8 cellular contexts compared by ENCODE assay signal in the genomic region with DNA sequence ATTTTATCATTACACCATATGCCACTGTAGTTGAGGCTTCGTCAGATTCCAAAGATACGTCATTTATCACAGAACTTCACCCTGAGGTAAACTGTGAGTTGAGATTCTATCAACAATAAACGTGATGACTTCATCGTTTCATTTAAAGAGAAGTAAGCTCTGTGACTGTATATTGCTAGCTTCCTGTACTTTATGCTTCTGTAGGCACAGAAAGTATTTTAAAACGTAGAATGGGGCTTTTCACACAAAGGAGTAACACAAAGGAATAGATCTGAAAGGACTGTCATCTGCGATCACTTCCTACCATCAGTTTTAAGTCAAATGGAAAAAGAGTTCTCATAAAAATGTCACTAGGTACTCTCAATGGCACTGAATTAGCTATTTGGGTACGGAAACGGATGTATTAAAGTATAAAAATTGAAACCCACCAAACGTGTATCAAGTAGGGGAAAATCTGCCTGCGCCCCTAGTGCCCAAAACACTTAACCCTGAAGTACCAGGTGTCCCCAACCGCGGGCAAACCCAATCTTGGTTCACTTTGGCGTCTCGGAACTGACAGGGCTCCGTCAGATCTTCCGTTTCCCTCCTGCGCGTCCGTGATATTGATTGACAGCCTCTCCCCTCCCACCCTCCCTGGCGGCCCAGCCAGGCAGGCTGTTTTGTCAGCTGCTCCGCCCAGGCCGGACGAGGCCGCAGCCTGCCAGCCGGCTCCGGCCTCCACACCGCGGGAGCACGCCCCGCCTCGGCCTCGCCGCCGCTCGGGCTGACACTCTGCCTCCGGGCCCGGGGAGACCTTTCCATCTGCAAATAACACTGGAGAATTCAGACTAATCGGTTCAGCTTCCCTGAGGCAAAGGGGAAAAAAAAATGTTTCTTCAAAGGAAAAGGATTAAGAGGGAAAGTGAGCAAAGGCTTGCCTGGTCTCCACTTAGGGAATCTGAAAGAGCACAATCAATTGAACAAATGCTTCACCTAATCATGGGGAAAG.
DNase-seq lines count a peak whose midpoint lies in the region; ATAC-seq, FAIRE-seq and TF ChIP-seq lines count a peak whose summit lies in the region.

No MANE protein-coding gene starts in this region.

- ATAC-seq in GM21367 (IDR thresholded peaks at IDR 0.05; ENCODE audit: unreplicated experiment) (peak; percentile 99), Right ventricle myocardium superior (ENCODE audit: poor library complexity) (peak; percentile 100), pancreas (peak; percentile 99), aorta (ENCODE audit: low FRiP score) (peak; percentile 92)

- FAIRE-seq in pancreas (lab: Jason Lieb, UNC), result no peak

- peak overlapping the region in 1 of 4 donors; percentile 38 for H3K27ac ChIP-seq in pancreas
- no peak overlapping the region for H3K27ac ChIP-seq in aorta (ENCODE audit: low read depth in 1 of 2, low read length in 2 of 2)

- TF ChIP-seq CTCF in pancreas (IDR thresholded peaks at IDR 0.05), result peak in 1 of 4 donors; percentile 7

- DNase-seq in DMS114 treated with DMSO at 0.1 percent for 48 hours (lab: John Stamatoyannopoulos, UW; ENCODE audit: unreplicated experiment), result peak; percentile 16
- DNase-seq in HS-27A (ENCODE audit: low read depth), result peak; percentile 22
- DNase-seq in RKO (ENCODE audit: low spot score), result peak; percentile 89
- DNase-seq in activated naive CD4-positive, alpha-beta T cell treated with anti-CD3 and anti-CD28 coated beads, Interleukin-2, amount 50 U/mL, for 16 hours, result peak; percentile 7
- DNase-seq in Right ventricle myocardium superior, result peak; percentile 84
- peak; percentile 61 to 86 (median 73) for DNase-seq in pancreas
- DNase-seq in aorta, result peak; percentile 82 to 88

- intact Hi-C loops in Right ventricle myocardium superior (cut with DNase I), result no loop called here
- intact Hi-C loops in pancreas (cut with DNase I), result no loop called here
- intact Hi-C loops in aorta (cut with DNase I), result no loop called here

- peaks cover 0 to 2% (median 0%) of the 10 kb centered on the region in 4 donors for H3K27me3 ChIP-seq in pancreas
- H3K27me3 ChIP-seq in aorta (ENCODE audit: control insufficient read depth in 1 of 2, insufficient read depth in 2 of 2, low read length in 1 of 2), result no peaks in the 10 kb centered on the region

- H3K4me3 ChIP-seq in pancreas, result peak overlapping the region in 3 of 4 donors; percentile 24 to 48 (median 39)
- H3K4me3 ChIP-seq in aorta (ENCODE audit: low read length in 2 of 2), result peak overlapping the region; percentile 35 to 94

- peaks cover 0 to 8% (median 4%) of the 10 kb centered on the region in 3 donors for H3K4me1 ChIP-seq in pancreas
- H3K4me1 ChIP-seq in aorta (ENCODE audit: control insufficient read depth in 1 of 2, insufficient read depth in 2 of 2, low read length in 2 of 2), result no peaks in the 10 kb centered on the region

- H3K9me3 ChIP-seq in pancreas (no peaks in the 10 kb centered on the region), aorta (ENCODE audit: control insufficient read depth, low read length) (no peaks in the 10 kb centered on the region)

- H3K36me3 ChIP-seq in pancreas (no peaks in the 10 kb centered on the region), aorta (ENCODE audit: control insufficient read depth in 1 of 2, insufficient read depth in 2 of 2, low read length in 1 of 2) (no peaks in the 10 kb centered on the region)

- WGBS in pancreas, 2 donors, result 8 to 10% methylated on average over 38 of the region's 38 CpGs
- 6% methylated on average over 38 of the region's 38 CpGs for WGBS in aorta, 2 donors

Comparison
In these comparisons a context has a peak if more than half of its experiments do, and no peak if none do; other contexts are left out.
1. DNase-seq: peak in every context shown above with its lines; median percentile 89 in RKO; 85 in aorta; 84 in Right ventricle myocardium superior; 73 in pancreas; 22 in HS-27A; 16 in DMS114 treated with DMSO at 0.1 percent for 48 hours; 7 in activated naive CD4-positive, alpha-beta T cell treated with anti-CD3 and anti-CD28 coated beads, Interleukin-2, amount 50 U/mL, for 16 hours.